ENCODE assay signal across 1 cellular context in the genomic region with DNA sequence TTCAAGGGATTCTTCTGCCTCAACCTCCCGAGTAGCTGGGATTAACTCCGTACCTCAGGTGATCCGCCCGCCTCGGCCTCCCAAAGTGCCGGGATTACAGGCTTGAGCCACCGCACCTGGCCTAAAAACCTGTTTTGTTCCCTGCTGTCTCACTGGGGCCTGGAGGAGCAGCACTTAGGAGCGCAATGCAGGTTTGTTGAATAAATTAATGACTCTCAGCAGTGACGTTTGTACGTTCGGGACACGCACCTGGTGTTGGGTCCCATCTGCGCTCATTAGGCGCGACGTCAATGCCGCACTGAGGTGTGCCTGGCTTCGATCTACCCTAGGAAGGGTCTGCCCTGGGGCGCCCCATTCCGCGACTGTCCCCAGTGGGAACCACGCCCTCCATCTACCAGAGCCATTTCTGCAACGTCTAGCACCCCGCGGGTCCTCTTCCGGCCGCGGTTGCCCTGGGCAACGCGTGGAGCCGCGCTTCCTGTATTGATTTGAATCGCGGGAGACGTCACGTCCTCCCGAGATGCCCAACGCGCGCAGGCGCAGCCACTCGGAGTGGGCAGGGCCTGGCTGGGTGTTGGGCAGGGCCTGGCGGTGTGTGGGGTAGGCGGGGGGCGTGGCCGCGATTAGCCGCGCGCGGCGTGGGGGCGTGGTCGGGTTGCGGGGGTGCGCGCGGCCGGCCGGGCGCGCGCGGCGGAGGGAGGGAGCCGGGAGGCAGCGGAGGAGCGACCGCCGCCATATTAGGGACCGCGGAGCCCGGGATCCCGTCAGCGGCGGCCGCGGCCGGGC.
TF ChIP-seq lines count a peak whose summit lies in the region.

A gene (plus strand): TSS at position 714 of the 786 bp plus-strand sequence. CDS start 16,679 bp downstream, outside the sequence.

TF ChIP-seq in HepG2, 621 proteins besides CTCF, POLR2A, EP300 and RAD21 (continued from another document and continues in another):
- TF ChIP-seq, protein P1, sequence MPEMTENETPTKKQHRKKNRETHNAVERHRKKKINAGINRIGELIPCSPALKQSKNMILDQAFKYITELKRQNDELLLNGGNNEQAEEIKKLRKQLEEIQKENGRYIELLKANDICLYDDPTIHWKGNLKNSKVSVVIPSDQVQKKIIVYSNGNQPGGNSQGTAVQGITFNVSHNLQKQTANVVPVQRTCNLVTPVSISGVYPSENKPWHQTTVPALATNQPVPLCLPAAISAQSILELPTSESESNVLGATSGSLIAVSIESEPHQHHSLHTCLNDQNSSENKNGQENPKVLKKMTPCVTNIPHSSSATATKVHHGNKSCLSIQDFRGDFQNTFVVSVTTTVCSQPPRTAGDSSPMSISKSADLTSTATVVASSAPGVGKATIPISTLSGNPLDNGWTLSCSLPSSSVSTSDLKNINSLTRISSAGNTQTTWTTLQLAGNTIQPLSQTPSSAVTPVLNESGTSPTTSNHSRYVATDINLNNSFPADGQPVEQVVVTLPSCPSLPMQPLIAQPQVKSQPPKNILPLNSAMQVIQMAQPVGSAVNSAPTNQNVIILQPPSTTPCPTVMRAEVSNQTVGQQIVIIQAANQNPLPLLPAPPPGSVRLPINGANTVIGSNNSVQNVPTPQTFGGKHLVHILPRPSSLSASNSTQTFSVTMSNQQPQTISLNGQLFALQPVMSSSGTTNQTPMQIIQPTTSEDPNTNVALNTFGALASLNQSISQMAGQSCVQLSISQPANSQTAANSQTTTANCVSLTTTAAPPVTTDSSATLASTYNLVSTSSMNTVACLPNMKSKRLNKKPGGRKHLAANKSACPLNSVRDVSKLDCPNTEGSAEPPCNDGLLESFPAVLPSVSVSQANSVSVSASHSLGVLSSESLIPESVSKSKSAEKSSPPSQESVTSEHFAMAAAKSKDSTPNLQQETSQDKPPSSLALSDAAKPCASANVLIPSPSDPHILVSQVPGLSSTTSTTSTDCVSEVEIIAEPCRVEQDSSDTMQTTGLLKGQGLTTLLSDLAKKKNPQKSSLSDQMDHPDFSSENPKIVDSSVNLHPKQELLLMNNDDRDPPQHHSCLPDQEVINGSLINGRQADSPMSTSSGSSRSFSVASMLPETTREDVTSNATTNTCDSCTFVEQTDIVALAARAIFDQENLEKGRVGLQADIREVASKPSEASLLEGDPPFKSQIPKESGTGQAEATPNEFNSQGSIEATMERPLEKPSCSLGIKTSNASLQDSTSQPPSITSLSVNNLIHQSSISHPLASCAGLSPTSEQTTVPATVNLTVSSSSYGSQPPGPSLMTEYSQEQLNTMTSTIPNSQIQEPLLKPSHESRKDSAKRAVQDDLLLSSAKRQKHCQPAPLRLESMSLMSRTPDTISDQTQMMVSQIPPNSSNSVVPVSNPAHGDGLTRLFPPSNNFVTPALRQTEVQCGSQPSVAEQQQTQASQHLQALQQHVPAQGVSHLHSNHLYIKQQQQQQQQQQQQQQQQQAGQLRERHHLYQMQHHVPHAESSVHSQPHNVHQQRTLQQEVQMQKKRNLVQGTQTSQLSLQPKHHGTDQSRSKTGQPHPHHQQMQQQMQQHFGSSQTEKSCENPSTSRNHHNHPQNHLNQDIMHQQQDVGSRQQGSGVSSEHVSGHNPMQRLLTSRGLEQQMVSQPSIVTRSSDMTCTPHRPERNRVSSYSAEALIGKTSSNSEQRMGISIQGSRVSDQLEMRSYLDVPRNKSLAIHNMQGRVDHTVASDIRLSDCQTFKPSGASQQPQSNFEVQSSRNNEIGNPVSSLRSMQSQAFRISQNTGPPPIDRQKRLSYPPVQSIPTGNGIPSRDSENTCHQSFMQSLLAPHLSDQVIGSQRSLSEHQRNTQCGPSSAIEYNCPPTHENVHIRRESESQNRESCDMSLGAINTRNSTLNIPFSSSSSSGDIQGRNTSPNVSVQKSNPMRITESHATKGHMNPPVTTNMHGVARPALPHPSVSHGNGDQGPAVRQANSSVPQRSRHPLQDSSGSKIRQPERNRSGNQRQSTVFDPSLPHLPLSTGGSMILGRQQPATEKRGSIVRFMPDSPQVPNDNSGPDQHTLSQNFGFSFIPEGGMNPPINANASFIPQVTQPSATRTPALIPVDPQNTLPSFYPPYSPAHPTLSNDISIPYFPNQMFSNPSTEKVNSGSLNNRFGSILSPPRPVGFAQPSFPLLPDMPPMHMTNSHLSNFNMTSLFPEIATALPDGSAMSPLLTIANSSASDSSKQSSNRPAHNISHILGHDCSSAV (CRISPR knock-in tag; IDR thresholded peaks at IDR 0.05; ENCODE audit: borderline replicate concordance), result no peak
- TF ChIP-seq ZNF7 (CRISPR knock-in tag; IDR thresholded peaks at IDR 0.05) (no peak), RELA (CRISPR knock-in tag; IDR thresholded peaks at IDR 0.05) (no peak), ZNF878 (CRISPR knock-in tag; IDR thresholded peaks at IDR 0.05) (no peak), ZNF17 (CRISPR knock-in tag; IDR thresholded peaks at IDR 0.05) (no peak), KMT2A (CRISPR knock-in tag; IDR thresholded peaks at IDR 0.05) (peak; percentile 32; the same call in 1 of the 2 replicates), ZMYM2 (CRISPR knock-in tag; IDR thresholded peaks at IDR 0.05) (peak; percentile 75; the same call in 1 of the 2 replicates), ZNF83 (CRISPR knock-in tag; IDR thresholded peaks at IDR 0.05; ENCODE audit: borderline replicate concordance) (no peak), ZNF451 (CRISPR knock-in tag; IDR thresholded peaks at IDR 0.05) (peak; percentile 27; the same call in 1 of the 2 replicates), SOX13 (IDR thresholded peaks at IDR 0.05) (no peak), SOX13 (CRISPR knock-in tag; conservative IDR thresholded peaks at IDR 0.05 in 1 of 2, IDR thresholded peaks at IDR 0.05 in 1 of 2) (no peak), NCOA1 (CRISPR knock-in tag; IDR thresholded peaks at IDR 0.05) (no peak), ZNF546 (CRISPR knock-in tag; conservative IDR thresholded peaks at IDR 0.05) (no peak), ZFP62 (CRISPR knock-in tag; IDR thresholded peaks at IDR 0.05) (no peak), POGZ (CRISPR knock-in tag; IDR thresholded peaks at IDR 0.05) (peak; percentile 47; the same call in 1 of the 2 replicates), FOSL1 (CRISPR knock-in tag; IDR thresholded peaks at IDR 0.05; ENCODE audit: borderline replicate concordance) (no peak), ZNF619 (CRISPR knock-in tag; IDR thresholded peaks at IDR 0.05) (0 out of 2 replicates have a peak, but pooled peaks have one; percentile 48), MTA1 (CRISPR knock-in tag; IDR thresholded peaks at IDR 0.05; ENCODE audit: borderline replicate concordance) (no peak), ZNF30 (CRISPR knock-in tag; IDR thresholded peaks at IDR 0.05) (no peak)
- TF ChIP-seq, protein P2, sequence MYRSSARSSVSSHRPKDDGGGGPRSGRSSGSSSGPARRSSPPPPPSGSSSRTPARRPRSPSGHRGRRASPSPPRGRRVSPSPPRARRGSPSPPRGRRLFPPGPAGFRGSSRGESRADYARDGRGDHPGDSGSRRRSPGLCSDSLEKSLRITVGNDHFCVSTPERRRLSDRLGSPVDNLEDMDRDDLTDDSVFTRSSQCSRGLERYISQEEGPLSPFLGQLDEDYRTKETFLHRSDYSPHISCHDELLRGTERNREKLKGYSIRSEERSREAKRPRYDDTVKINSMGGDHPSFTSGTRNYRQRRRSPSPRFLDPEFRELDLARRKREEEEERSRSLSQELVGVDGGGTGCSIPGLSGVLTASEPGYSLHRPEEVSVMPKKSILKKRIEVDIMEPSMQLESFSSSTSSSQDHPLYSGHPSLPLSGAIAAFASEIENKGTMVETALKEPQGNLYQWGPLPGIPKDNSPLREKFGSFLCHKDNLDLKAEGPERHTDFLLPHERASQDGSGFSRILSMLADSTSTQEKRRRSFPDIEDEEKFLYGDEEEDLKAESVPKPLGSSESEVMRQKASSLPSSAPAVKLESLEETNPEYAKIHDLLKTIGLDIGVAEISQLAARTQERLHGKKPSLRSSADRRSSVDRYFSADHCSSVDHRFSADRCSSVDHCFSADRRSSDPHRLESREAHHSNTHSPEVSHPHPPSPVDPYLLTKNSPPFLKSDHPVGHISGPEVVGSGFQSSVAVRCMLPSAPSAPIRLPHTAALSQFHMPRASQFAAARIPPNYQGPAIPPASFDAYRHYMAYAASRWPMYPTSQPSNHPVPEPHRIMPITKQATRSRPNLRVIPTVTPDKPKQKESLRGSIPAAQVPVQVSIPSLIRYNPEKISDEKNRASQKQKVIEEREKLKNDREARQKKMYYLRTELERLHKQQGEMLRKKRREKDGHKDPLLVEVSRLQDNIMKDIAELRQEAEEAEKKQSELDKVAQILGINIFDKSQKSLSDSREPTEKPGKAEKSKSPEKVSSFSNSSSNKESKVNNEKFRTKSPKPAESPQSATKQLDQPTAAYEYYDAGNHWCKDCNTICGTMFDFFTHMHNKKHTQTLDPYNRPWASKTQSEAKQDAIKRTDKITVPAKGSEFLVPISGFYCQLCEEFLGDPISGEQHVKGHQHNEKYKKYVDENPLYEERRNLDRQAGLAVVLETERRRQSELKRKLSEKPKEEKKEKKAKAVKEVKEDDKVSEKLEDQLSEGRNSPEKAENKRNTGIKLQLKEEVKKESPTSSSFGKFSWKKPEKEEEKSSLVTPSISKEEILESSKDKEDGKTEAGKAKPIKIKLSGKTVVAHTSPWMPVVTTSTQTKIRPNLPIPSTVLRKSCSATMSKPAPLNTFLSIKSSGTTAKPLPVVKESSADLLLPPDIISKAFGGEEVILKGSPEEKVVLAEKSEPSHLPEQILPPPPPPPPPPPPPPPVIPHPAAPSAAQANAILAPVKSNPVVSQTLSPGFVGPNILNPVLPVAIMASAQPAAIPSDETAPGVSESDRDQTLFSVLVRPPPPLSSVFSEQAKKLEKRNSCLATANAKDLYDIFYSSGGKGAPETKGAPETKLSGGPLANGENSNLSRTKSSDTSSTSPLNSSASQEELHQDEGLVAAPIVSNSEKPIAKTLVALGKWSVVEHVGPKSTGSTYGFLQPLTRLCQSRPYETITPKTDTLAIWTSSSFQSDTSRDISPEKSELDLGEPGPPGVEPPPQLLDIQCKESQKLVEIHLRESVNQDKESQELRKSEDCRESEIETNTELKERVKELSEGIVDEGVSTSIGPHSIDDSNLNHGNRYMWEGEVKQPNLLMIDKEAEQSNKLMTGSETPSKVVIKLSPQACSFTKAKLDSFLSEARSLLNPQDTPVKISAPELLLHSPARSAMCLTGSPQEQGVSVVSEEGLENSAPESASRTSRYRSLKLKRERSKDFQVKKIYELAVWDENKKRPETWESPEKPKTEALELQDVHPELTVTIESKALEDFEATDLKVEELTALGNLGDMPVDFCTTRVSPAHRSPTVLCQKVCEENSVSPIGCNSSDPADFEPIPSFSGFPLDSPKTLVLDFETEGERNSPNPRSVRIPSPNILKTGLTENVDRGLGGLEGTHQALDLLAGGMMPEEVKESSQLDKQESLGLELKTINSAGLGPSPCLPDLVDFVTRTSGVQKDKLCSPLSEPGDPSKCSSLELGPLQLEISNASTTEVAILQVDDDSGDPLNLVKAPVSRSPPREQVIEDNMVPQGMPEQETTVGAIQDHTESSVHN (CRISPR knock-in tag; IDR thresholded peaks at IDR 0.05), result no peak
- TF ChIP-seq, protein P3, sequence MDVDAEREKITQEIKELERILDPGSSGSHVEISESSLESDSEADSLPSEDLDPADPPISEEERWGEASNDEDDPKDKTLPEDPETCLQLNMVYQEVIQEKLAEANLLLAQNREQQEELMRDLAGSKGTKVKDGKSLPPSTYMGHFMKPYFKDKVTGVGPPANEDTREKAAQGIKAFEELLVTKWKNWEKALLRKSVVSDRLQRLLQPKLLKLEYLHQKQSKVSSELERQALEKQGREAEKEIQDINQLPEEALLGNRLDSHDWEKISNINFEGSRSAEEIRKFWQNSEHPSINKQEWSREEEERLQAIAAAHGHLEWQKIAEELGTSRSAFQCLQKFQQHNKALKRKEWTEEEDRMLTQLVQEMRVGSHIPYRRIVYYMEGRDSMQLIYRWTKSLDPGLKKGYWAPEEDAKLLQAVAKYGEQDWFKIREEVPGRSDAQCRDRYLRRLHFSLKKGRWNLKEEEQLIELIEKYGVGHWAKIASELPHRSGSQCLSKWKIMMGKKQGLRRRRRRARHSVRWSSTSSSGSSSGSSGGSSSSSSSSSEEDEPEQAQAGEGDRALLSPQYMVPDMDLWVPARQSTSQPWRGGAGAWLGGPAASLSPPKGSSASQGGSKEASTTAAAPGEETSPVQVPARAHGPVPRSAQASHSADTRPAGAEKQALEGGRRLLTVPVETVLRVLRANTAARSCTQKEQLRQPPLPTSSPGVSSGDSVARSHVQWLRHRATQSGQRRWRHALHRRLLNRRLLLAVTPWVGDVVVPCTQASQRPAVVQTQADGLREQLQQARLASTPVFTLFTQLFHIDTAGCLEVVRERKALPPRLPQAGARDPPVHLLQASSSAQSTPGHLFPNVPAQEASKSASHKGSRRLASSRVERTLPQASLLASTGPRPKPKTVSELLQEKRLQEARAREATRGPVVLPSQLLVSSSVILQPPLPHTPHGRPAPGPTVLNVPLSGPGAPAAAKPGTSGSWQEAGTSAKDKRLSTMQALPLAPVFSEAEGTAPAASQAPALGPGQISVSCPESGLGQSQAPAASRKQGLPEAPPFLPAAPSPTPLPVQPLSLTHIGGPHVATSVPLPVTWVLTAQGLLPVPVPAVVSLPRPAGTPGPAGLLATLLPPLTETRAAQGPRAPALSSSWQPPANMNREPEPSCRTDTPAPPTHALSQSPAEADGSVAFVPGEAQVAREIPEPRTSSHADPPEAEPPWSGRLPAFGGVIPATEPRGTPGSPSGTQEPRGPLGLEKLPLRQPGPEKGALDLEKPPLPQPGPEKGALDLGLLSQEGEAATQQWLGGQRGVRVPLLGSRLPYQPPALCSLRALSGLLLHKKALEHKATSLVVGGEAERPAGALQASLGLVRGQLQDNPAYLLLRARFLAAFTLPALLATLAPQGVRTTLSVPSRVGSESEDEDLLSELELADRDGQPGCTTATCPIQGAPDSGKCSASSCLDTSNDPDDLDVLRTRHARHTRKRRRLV (CRISPR knock-in tag; IDR thresholded peaks at IDR 0.05), result no peak
- TF ChIP-seq, protein P4, sequence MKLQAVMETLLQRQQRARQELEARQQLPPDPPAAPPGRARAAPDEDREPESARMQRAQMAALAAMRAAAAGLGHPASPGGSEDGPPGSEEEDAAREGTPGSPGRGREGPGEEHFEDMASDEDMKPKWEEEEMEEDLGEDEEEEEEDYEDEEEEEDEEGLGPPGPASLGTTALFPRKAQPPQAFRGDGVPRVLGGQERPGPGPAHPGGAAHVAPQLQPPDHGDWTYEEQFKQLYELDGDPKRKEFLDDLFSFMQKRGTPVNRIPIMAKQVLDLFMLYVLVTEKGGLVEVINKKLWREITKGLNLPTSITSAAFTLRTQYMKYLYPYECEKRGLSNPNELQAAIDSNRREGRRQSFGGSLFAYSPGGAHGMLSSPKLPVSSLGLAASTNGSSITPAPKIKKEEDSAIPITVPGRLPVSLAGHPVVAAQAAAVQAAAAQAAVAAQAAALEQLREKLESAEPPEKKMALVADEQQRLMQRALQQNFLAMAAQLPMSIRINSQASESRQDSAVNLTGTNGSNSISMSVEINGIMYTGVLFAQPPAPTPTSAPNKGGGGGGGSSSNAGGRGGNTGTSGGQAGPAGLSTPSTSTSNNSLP (IDR thresholded peaks at IDR 0.05; ENCODE audit: low read depth, low read length), result peak; percentile 26; the same call in 1 of the 2 replicates
